ENCODE assay signal across 1 cellular context in the genomic region with DNA sequence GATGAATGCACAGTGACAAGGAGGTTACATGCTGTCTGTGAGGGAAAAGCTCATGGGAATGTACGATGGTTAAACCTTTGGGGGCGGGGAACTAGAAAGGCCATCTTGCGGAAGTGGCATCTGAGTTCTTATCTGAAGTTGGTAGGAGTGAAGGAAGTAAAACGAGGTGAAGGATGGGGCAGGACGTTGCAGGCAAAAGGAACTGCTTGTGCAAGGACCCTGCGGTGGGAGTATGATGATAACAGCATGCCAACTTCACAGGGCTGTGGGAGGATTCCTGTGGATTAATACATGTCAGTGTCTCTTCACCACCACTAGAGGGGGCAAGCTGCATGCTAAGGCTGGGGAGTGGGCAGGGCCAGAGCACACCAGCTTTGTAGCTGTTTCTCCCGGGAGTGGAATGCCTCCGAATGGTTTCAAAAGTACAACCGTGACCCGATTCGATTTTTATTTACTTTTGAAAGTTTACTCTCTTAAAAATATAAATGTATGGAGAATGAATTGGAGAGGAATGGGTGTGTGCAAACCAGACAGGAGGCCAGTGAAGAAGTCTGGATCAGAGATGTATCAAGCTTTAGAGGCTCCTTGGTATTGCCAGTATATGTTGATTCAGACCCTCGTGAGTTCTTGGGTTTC.
TF ChIP-seq lines count a peak whose summit lies in the region.

No MANE protein-coding gene starts in this region.

TF ChIP-seq in GM12878, 131 proteins besides CTCF, POLR2A, EP300 and RAD21 (continued from another document):
- TF ChIP-seq, protein P1, sequence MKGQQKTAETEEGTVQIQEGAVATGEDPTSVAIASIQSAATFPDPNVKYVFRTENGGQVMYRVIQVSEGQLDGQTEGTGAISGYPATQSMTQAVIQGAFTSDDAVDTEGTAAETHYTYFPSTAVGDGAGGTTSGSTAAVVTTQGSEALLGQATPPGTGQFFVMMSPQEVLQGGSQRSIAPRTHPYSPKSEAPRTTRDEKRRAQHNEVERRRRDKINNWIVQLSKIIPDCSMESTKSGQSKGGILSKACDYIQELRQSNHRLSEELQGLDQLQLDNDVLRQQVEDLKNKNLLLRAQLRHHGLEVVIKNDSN (IDR thresholded peaks at IDR 0.05; ENCODE audit: borderline replicate concordance, extremely low read length, insufficient read depth, low read depth, low read length), result no peak
- TF ChIP-seq, protein P2, sequence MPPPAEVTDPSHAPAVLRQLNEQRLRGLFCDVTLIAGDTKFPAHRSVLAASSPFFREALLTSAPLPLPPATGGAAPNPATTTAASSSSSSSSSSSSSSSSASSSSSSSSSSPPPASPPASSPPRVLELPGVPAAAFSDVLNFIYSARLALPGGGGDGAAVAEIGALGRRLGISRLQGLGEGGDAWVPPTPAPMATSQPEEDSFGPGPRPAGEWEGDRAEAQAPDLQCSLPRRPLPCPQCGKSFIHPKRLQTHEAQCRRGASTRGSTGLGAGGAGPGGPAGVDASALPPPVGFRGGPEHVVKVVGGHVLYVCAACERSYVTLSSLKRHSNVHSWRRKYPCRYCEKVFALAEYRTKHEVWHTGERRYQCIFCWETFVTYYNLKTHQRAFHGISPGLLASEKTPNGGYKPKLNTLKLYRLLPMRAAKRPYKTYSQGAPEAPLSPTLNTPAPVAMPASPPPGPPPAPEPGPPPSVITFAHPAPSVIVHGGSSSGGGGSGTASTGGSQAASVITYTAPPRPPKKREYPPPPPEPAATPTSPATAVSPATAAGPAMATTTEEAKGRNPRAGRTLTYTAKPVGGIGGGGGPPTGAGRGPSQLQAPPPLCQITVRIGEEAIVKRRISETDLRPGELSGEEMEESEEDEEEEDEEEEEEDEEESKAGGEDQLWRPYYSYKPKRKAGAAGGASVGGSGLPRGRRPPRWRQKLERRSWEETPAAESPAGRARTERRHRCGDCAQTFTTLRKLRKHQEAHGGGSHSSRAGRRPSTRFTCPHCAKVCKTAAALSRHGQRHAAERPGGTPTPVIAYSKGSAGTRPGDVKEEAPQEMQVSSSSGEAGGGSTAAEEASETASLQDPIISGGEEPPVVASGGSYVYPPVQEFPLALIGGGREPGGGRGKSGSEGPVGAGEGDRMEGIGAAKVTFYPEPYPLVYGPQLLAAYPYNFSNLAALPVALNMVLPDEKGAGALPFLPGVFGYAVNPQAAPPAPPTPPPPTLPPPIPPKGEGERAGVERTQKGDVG (CRISPR knock-in tag; IDR thresholded peaks at IDR 0.05), result no peak
- TF ChIP-seq POLR2AphosphoS2 (IDR thresholded peaks at IDR 0.05; ENCODE audit: low read depth, low read length) (no peak), ZNF274 (IDR thresholded peaks at IDR 0.05; ENCODE audit: insufficient read depth, insufficient read length) (no peak), FOXK2 (IDR thresholded peaks at IDR 0.05) (no peak), CREB1 (IDR thresholded peaks at IDR 0.05; ENCODE audit: low read depth) (no peak), RUNX3 (IDR thresholded peaks at IDR 0.05; ENCODE audit: low read length) (no peak; the same call in 1 of the 2 replicates), IKZF1 (conservative IDR thresholded peaks at IDR 0.05) (0 out of 2 replicates have a peak, but pooled peaks have one; percentile 16), NRF1 (conservative IDR thresholded peaks at IDR 0.05; ENCODE audit: low read depth, low read length) (no peak), ZBED1 (IDR thresholded peaks at IDR 0.05; ENCODE audit: borderline replicate concordance) (no peak), EGR1 (IDR thresholded peaks at IDR 0.05; ENCODE audit: borderline replicate concordance in 1 of 2, low read depth in 2 of 2, low read length in 2 of 2) (no peak), SMARCA5 (IDR thresholded peaks at IDR 0.05) (peak; percentile 51; the same call in 1 of the 2 replicates), HDGF (IDR thresholded peaks at IDR 0.05) (peak; percentile 55; the same call in 1 of the 2 replicates)
- TF ChIP-seq, protein P3, sequence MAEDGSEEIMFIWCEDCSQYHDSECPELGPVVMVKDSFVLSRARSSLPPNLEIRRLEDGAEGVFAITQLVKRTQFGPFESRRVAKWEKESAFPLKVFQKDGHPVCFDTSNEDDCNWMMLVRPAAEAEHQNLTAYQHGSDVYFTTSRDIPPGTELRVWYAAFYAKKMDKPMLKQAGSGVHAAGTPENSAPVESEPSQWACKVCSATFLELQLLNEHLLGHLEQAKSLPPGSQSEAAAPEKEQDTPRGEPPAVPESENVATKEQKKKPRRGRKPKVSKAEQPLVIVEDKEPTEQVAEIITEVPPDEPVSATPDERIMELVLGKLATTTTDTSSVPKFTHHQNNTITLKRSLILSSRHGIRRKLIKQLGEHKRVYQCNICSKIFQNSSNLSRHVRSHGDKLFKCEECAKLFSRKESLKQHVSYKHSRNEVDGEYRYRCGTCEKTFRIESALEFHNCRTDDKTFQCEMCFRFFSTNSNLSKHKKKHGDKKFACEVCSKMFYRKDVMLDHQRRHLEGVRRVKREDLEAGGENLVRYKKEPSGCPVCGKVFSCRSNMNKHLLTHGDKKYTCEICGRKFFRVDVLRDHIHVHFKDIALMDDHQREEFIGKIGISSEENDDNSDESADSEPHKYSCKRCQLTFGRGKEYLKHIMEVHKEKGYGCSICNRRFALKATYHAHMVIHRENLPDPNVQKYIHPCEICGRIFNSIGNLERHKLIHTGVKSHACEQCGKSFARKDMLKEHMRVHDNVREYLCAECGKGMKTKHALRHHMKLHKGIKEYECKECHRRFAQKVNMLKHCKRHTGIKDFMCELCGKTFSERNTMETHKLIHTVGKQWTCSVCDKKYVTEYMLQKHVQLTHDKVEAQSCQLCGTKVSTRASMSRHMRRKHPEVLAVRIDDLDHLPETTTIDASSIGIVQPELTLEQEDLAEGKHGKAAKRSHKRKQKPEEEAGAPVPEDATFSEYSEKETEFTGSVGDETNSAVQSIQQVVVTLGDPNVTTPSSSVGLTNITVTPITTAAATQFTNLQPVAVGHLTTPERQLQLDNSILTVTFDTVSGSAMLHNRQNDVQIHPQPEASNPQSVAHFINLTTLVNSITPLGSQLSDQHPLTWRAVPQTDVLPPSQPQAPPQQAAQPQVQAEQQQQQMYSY (CRISPR knock-in tag; IDR thresholded peaks at IDR 0.05), result no peak
- TF ChIP-seq, protein P4, sequence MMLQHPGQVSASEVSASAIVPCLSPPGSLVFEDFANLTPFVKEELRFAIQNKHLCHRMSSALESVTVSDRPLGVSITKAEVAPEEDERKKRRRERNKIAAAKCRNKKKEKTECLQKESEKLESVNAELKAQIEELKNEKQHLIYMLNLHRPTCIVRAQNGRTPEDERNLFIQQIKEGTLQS (IDR thresholded peaks at IDR 0.05; ENCODE audit: borderline replicate concordance, extremely low read depth, low read depth, low read length), result no peak
TF ChIP-seq in GM12878: peak in this region for 8.
